1 cellular context compared by ENCODE assay signal in the genomic region with DNA sequence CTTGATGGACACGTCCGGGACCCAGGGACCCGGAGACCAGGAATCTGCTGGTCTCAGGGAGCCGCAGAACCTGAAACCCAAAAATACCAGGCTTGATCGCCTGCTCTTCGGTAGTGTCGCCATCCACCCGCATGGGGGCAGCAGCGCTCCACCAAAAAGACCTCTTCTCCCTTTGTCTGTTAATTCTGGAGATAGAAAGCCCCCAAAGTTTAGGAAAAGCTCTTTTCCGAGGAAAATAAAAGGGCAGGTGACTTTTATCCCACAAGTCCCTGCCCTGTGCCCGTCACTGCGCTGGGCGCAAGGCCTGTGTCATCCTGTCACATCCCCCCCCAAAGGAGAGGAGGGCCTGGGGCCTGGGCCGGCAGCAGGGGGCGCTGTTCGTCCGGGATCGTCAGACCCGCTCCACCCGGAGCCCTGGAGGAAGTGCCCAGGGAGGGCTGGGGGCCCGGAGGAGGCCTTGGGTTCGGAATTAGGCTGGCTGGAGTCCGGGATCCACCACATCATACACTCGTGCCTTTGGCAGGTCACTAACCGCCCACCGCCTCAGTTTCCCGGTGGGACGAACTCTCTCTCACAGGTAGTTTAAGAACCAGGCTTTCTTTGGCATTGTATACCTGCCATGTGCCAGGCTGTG.
A peak's percentile ranks its signal among the peaks of the same experiment; 100 is the strongest.
TF ChIP-seq lines count a peak whose summit lies in the region.

No MANE protein-coding gene starts in this region.

TF ChIP-seq in HepG2, 621 proteins besides CTCF, POLR2A, EP300 and RAD21 (continued from another document and continues in another):
- TF ChIP-seq HIVEP1 (CRISPR knock-in tag; IDR thresholded peaks at IDR 0.05) (peak; percentile 35; the same call in 1 of the 2 replicates), ZNF670 (CRISPR knock-in tag; IDR thresholded peaks at IDR 0.05; ENCODE audit: borderline replicate concordance) (0 out of 2 replicates have a peak, but pooled peaks have one; percentile 43), ZNF772 (CRISPR knock-in tag; IDR thresholded peaks at IDR 0.05) (peak; percentile 69; the same call in 1 of the 2 replicates), RARA (CRISPR knock-in tag; IDR thresholded peaks at IDR 0.05) (0 out of 2 replicates have a peak, but pooled peaks have one; percentile 19), HNRNPH1 (optimal IDR thresholded peaks at IDR 0.05; ENCODE audit: low read depth, low read length) (peak; percentile 40), MEF2D (CRISPR knock-in tag; IDR thresholded peaks at IDR 0.05) (peak; percentile 78; the same call in 1 of the 2 replicates), ZFY (CRISPR knock-in tag; IDR thresholded peaks at IDR 0.05) (peak; percentile 63), KDM4B (CRISPR knock-in tag; IDR thresholded peaks at IDR 0.05) (peak; percentile 46; the same call in 1 of the 2 replicates), RFXAP (CRISPR knock-in tag; IDR thresholded peaks at IDR 0.05; ENCODE audit: borderline replicate concordance) (no peak), ZNF34 (CRISPR knock-in tag; IDR thresholded peaks at IDR 0.05; ENCODE audit: borderline replicate concordance) (peak; percentile 57; the same call in 1 of the 2 replicates), ETV6 (CRISPR knock-in tag; conservative IDR thresholded peaks at IDR 0.05) (peak; percentile 68; the same call in 1 of the 2 replicates), RFXANK (CRISPR knock-in tag; IDR thresholded peaks at IDR 0.05) (no peak), ZNF232 (CRISPR knock-in tag; IDR thresholded peaks at IDR 0.05; ENCODE audit: borderline replicate concordance) (peak; percentile 82; the same call in 1 of the 2 replicates), REPIN1 (CRISPR knock-in tag; IDR thresholded peaks at IDR 0.05; ENCODE audit: borderline replicate concordance, low read depth) (peak; percentile 72; the same call in 1 of the 2 replicates), ZNF317 (CRISPR knock-in tag; IDR thresholded peaks at IDR 0.05) (no peak), RBAK (CRISPR knock-in tag; IDR thresholded peaks at IDR 0.05) (no peak), HNF4G (IDR thresholded peaks at IDR 0.05; ENCODE audit: borderline replicate concordance, low read depth, low read length) (no peak), HNF4G (CRISPR knock-in tag; IDR thresholded peaks at IDR 0.05; ENCODE audit: borderline replicate concordance, low read depth) (peak; percentile 66; the same call in 1 of the 2 replicates), SATB2 (CRISPR knock-in tag; IDR thresholded peaks at IDR 0.05) (no peak), ASH2L (IDR thresholded peaks at IDR 0.05; ENCODE audit: insufficient read length, low read depth, low read length) (peak; percentile 72), ZNF205 (CRISPR knock-in tag; IDR thresholded peaks at IDR 0.05) (peak; percentile 39; the same call in 1 of the 2 replicates), ZNF296 (CRISPR knock-in tag; conservative IDR thresholded peaks at IDR 0.05) (peak; percentile 42; the same call in 1 of the 2 replicates), ZNF589 (CRISPR knock-in tag; conservative IDR thresholded peaks at IDR 0.05) (no peak), KDM3A (CRISPR knock-in tag; IDR thresholded peaks at IDR 0.05; ENCODE audit: low read depth) (peak; percentile 99), TEAD2 (CRISPR knock-in tag; IDR thresholded peaks at IDR 0.05) (peak; percentile 90; the same call in 1 of the 2 replicates), ZNF224 (CRISPR knock-in tag; IDR thresholded peaks at IDR 0.05) (0 out of 2 replicates have a peak, but pooled peaks have one; percentile 96), ZNF792 (CRISPR knock-in tag; IDR thresholded peaks at IDR 0.05) (peak; percentile 23; the same call in 1 of the 2 replicates), PHF20 (CRISPR knock-in tag; IDR thresholded peaks at IDR 0.05) (peak; percentile 74), SKI (IDR thresholded peaks at IDR 0.05; ENCODE audit: partially characterized antibody) (no peak), ZNF709 (CRISPR knock-in tag; IDR thresholded peaks at IDR 0.05) (peak; percentile 71; the same call in 1 of the 2 replicates), TGIF2 (CRISPR knock-in tag; IDR thresholded peaks at IDR 0.05) (no peak), ZNF678 (CRISPR knock-in tag; IDR thresholded peaks at IDR 0.05) (no peak), SMAD3 (CRISPR knock-in tag; IDR thresholded peaks at IDR 0.05) (peak; percentile 84; the same call in 1 of the 2 replicates), MEIS2 (CRISPR knock-in tag; IDR thresholded peaks at IDR 0.05) (peak; percentile 95), RBM39 (IDR thresholded peaks at IDR 0.05; ENCODE audit: low read depth, low read length, poor library complexity, severe bottlenecking) (peak; percentile 91), FOXM1 (CRISPR knock-in tag; IDR thresholded peaks at IDR 0.05) (no peak; the same call in 1 of the 2 replicates)
- TF ChIP-seq, protein P1, sequence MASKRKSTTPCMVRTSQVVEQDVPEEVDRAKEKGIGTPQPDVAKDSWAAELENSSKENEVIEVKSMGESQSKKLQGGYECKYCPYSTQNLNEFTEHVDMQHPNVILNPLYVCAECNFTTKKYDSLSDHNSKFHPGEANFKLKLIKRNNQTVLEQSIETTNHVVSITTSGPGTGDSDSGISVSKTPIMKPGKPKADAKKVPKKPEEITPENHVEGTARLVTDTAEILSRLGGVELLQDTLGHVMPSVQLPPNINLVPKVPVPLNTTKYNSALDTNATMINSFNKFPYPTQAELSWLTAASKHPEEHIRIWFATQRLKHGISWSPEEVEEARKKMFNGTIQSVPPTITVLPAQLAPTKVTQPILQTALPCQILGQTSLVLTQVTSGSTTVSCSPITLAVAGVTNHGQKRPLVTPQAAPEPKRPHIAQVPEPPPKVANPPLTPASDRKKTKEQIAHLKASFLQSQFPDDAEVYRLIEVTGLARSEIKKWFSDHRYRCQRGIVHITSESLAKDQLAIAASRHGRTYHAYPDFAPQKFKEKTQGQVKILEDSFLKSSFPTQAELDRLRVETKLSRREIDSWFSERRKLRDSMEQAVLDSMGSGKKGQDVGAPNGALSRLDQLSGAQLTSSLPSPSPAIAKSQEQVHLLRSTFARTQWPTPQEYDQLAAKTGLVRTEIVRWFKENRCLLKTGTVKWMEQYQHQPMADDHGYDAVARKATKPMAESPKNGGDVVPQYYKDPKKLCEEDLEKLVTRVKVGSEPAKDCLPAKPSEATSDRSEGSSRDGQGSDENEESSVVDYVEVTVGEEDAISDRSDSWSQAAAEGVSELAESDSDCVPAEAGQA (IDR thresholded peaks at IDR 0.05; ENCODE audit: low read depth) = no peak
- TF ChIP-seq, protein P1 (CRISPR knock-in tag; IDR thresholded peaks at IDR 0.05; ENCODE audit: borderline replicate concordance) = no peak; the same call in 1 of the 2 replicates
- TF ChIP-seq, protein P2, sequence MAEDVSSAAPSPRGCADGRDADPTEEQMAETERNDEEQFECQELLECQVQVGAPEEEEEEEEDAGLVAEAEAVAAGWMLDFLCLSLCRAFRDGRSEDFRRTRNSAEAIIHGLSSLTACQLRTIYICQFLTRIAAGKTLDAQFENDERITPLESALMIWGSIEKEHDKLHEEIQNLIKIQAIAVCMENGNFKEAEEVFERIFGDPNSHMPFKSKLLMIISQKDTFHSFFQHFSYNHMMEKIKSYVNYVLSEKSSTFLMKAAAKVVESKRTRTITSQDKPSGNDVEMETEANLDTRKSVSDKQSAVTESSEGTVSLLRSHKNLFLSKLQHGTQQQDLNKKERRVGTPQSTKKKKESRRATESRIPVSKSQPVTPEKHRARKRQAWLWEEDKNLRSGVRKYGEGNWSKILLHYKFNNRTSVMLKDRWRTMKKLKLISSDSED (CRISPR knock-in tag; IDR thresholded peaks at IDR 0.05) = 0 out of 2 replicates have a peak, but pooled peaks have one; percentile 22
- TF ChIP-seq, protein P3, sequence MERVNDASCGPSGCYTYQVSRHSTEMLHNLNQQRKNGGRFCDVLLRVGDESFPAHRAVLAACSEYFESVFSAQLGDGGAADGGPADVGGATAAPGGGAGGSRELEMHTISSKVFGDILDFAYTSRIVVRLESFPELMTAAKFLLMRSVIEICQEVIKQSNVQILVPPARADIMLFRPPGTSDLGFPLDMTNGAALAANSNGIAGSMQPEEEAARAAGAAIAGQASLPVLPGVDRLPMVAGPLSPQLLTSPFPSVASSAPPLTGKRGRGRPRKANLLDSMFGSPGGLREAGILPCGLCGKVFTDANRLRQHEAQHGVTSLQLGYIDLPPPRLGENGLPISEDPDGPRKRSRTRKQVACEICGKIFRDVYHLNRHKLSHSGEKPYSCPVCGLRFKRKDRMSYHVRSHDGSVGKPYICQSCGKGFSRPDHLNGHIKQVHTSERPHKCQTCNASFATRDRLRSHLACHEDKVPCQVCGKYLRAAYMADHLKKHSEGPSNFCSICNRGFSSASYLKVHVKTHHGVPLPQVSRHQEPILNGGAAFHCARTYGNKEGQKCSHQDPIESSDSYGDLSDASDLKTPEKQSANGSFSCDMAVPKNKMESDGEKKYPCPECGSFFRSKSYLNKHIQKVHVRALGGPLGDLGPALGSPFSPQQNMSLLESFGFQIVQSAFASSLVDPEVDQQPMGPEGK (CRISPR knock-in tag; IDR thresholded peaks at IDR 0.05) = peak; percentile 79
- TF ChIP-seq, protein P4, sequence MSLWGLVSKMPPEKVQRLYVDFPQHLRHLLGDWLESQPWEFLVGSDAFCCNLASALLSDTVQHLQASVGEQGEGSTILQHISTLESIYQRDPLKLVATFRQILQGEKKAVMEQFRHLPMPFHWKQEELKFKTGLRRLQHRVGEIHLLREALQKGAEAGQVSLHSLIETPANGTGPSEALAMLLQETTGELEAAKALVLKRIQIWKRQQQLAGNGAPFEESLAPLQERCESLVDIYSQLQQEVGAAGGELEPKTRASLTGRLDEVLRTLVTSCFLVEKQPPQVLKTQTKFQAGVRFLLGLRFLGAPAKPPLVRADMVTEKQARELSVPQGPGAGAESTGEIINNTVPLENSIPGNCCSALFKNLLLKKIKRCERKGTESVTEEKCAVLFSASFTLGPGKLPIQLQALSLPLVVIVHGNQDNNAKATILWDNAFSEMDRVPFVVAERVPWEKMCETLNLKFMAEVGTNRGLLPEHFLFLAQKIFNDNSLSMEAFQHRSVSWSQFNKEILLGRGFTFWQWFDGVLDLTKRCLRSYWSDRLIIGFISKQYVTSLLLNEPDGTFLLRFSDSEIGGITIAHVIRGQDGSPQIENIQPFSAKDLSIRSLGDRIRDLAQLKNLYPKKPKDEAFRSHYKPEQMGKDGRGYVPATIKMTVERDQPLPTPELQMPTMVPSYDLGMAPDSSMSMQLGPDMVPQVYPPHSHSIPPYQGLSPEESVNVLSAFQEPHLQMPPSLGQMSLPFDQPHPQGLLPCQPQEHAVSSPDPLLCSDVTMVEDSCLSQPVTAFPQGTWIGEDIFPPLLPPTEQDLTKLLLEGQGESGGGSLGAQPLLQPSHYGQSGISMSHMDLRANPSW (CRISPR knock-in tag; IDR thresholded peaks at IDR 0.05; ENCODE audit: borderline replicate concordance) = no peak
- TF ChIP-seq, protein P5, sequence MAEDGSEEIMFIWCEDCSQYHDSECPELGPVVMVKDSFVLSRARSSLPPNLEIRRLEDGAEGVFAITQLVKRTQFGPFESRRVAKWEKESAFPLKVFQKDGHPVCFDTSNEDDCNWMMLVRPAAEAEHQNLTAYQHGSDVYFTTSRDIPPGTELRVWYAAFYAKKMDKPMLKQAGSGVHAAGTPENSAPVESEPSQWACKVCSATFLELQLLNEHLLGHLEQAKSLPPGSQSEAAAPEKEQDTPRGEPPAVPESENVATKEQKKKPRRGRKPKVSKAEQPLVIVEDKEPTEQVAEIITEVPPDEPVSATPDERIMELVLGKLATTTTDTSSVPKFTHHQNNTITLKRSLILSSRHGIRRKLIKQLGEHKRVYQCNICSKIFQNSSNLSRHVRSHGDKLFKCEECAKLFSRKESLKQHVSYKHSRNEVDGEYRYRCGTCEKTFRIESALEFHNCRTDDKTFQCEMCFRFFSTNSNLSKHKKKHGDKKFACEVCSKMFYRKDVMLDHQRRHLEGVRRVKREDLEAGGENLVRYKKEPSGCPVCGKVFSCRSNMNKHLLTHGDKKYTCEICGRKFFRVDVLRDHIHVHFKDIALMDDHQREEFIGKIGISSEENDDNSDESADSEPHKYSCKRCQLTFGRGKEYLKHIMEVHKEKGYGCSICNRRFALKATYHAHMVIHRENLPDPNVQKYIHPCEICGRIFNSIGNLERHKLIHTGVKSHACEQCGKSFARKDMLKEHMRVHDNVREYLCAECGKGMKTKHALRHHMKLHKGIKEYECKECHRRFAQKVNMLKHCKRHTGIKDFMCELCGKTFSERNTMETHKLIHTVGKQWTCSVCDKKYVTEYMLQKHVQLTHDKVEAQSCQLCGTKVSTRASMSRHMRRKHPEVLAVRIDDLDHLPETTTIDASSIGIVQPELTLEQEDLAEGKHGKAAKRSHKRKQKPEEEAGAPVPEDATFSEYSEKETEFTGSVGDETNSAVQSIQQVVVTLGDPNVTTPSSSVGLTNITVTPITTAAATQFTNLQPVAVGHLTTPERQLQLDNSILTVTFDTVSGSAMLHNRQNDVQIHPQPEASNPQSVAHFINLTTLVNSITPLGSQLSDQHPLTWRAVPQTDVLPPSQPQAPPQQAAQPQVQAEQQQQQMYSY (CRISPR knock-in tag; IDR thresholded peaks at IDR 0.05) = peak; percentile 62; the same call in 1 of the 2 replicates
- TF ChIP-seq, protein P6, sequence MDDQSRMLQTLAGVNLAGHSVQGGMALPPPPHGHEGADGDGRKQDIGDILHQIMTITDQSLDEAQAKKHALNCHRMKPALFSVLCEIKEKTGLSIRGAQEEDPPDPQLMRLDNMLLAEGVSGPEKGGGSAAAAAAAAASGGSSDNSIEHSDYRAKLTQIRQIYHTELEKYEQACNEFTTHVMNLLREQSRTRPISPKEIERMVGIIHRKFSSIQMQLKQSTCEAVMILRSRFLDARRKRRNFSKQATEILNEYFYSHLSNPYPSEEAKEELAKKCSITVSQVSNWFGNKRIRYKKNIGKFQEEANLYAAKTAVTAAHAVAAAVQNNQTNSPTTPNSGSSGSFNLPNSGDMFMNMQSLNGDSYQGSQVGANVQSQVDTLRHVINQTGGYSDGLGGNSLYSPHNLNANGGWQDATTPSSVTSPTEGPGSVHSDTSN (CRISPR knock-in tag; IDR thresholded peaks at IDR 0.05; ENCODE audit: borderline replicate concordance) = peak; percentile 53; the same call in 1 of the 2 replicates
